29 cellular contexts compared by ENCODE assay signal in the genomic region with DNA sequence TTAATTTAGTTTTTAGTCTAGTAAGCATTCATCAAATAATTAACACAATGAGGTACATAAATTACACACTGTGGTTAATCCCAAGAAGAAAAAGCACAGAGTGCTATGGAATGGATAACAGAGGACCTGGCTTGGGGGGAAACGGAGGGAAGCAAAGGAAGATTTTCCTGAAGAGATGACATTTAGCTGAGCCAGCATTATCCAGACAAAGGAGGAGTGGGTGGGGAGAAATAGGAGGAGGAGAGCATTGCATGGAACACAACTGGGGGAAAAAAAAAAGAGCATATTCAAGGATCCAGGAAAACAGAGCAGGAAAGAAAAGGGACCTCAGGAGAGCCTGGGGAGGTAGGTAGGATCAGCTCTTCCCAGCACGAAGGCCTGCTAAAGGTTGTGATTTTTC.
"Had no signal": no experiment of that assay in that cellular context is flagged by ENCODE, and none has a peak within 500 bp of the region (broad histone marks: within the 10 kb centered on the region; RNA-seq: fewer than 3 reads in every experiment).

No MANE protein-coding gene starts in this region.

- H3K27me3 Mint-ChIP-seq: activated CD4-positive, alpha-beta memory T cell treated with anti-CD3 and anti-CD28 coated beads, Interleukin-2, amount 10 ng/mL, durations not matched to agents 7 days and 5 days; activated CD4-positive, alpha-beta T cell treated with anti-CD3 and anti-CD28 coated beads, Interleukin-2, amount 10 ng/mL, durations not matched to agents 7 days and 5 days; activated naive CD8-positive, alpha-beta T cell; activated T-cell treated with anti-CD3 and anti-CD28 coated beads, Interleukin-2, amount 50 U/mL, for 24 hours; central memory CD8-positive, alpha-beta T cell; dendritic cell treated with granulocyte-macrophage colony-stimulating factor and Interleukin-4, amounts not matched to agents 40 ng/mL and 50 ng/mL, for 4 days had no signal

- H3K27me3 ChIP-seq: brain microvascular endothelial cell, dorsolateral prefrontal cortex had no signal

- H3K27ac ChIP-seq: brain microvascular endothelial cell, coronary artery, dorsolateral prefrontal cortex had no signal

- H3K4me3 ChIP-seq: coronary artery, dorsolateral prefrontal cortex had no signal

- H3K4me3 Mint-ChIP-seq: activated CD4-positive, alpha-beta memory T cell treated with anti-CD3 and anti-CD28 coated beads, Interleukin-2, amount 10 ng/mL, durations not matched to agents 7 days and 5 days; activated CD4-positive, alpha-beta T cell treated with anti-CD3 and anti-CD28 coated beads, Interleukin-2, amount 10 ng/mL, durations not matched to agents 7 days and 5 days; activated naive CD8-positive, alpha-beta T cell; activated T-cell treated with anti-CD3 and anti-CD28 coated beads, Interleukin-2, amount 50 U/mL, for 24 hours; activated T-cell treated with anti-CD3 and anti-CD28 coated beads, Interleukin-2, amount 50 U/mL, for 72 hours; central memory CD8-positive, alpha-beta T cell; dendritic cell treated with granulocyte-macrophage colony-stimulating factor and Interleukin-4, amounts not matched to agents 40 ng/mL and 50 ng/mL, for 4 days; endodermal cell had no signal

- FAIRE-seq: astrocyte, bronchial epithelial cell, frontal cortex had no signal

- ATAC-seq: activated T-cell treated with anti-CD3 and anti-CD28 coated beads, Interleukin-2, amount 50 U/mL, for 72 hours; esophagus mucosa had no signal

- DNase-seq: activated CD4-positive, alpha-beta memory T cell treated with anti-CD3 and anti-CD28 coated beads, Interleukin-2, amount 10 ng/mL, durations not matched to agents 7 days and 5 days; activated CD4-positive, alpha-beta T cell treated with anti-CD3 and anti-CD28 coated beads for 1 hour; activated CD4-positive, alpha-beta T cell treated with anti-CD3 and anti-CD28 coated beads for 4 hours; activated CD4-positive, alpha-beta T cell treated with anti-CD3 and anti-CD28 coated beads, Interleukin-2, amount 10 ng/mL, durations not matched to agents 7 days and 5 days; activated CD4-positive, alpha-beta T cell treated with anti-CD3 and anti-CD28 coated beads, Interleukin-2, amount 50 U/mL, for 4 hours; activated CD8-positive, alpha-beta memory T cell treated with anti-CD3 and anti-CD28 coated beads, Interleukin-2, amount 50 U/mL, for 48 hours; activated gamma-delta T cell; activated naive CD4-positive, alpha-beta T cell; activated naive CD4-positive, alpha-beta T cell treated with anti-CD3 and anti-CD28 coated beads, Interleukin-2, amount 50 U/mL, for 16 hours; activated T-cell treated with anti-CD3 and anti-CD28 coated beads for 4 hours; activated T-cell treated with anti-CD3 and anti-CD28 coated beads, Interleukin-2, amount 50 U/mL, for 24 hours; activated T-cell treated with anti-CD3 and anti-CD28 coated beads, Interleukin-2, amount 50 U/mL, for 72 hours; amniotic stem cell; anterior cingulate cortex; brain microvascular endothelial cell; dorsolateral prefrontal cortex; effector memory CD4-positive, alpha-beta T cell; endodermal cell; foreskin fibroblast; head of caudate nucleus; T-helper 2 cell had no signal

- H3K27ac Mint-ChIP-seq: activated CD4-positive, alpha-beta memory T cell treated with anti-CD3 and anti-CD28 coated beads, Interleukin-2, amount 10 ng/mL, durations not matched to agents 7 days and 5 days; activated CD4-positive, alpha-beta T cell treated with anti-CD3 and anti-CD28 coated beads, Interleukin-2, amount 10 ng/mL, durations not matched to agents 7 days and 5 days; activated naive CD8-positive, alpha-beta T cell; activated T-cell treated with anti-CD3 and anti-CD28 coated beads, Interleukin-2, amount 50 U/mL, for 24 hours; activated T-cell treated with anti-CD3 and anti-CD28 coated beads, Interleukin-2, amount 50 U/mL, for 72 hours; dendritic cell treated with granulocyte-macrophage colony-stimulating factor and Interleukin-4, amounts not matched to agents 40 ng/mL and 50 ng/mL, for 4 days; endodermal cell had no signal

- H3K36me3 ChIP-seq: brain microvascular endothelial cell had no signal

- H3K36me3 Mint-ChIP-seq: activated naive CD8-positive, alpha-beta T cell had no signal

- H3K9me3 Mint-ChIP-seq: endodermal cell had no signal

- H3K4me1 Mint-ChIP-seq: activated CD4-positive, alpha-beta memory T cell treated with anti-CD3 and anti-CD28 coated beads, Interleukin-2, amount 10 ng/mL, durations not matched to agents 7 days and 5 days; activated CD4-positive, alpha-beta T cell treated with anti-CD3 and anti-CD28 coated beads, Interleukin-2, amount 10 ng/mL, durations not matched to agents 7 days and 5 days; central memory CD8-positive, alpha-beta T cell had no signal
